8 cellular contexts compared by ENCODE assay signal in the genomic region with DNA sequence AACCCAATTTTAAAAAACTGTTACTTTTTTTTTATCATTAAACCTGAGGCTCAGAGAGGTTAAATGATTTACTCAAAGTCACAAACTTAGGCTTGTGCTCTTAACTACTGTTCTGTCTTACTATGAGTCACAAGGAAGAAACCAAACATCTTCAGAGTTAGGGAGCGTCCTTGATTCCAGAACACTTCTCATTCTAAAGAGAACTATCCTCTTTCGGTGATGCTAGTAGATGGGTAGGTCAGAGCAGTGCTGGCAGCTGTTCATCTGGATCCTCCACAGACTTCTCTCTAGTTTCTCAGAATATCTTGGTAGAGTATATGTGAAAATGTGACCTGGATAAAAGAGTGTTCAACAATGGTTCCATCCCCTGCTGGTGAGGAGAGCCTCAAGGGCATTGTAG.
DNase-seq lines count a peak whose midpoint lies in the region; ATAC-seq lines count a peak whose summit lies in the region.

No MANE protein-coding gene starts in this region.

- H3K27me3 ChIP-seq in mucosa of rectum (ENCODE audit: control insufficient read depth in 2 of 2, insufficient read depth in 2 of 2, low read length in 2 of 2) = no peaks in the 10 kb centered on the region

- peaks cover 0 to 8% of the 10 kb centered on the region in 2 donors for H3K36me3 ChIP-seq in mucosa of rectum (ENCODE audit: control insufficient read depth in 2 of 2, insufficient read depth in 2 of 2, low read length in 2 of 2)

- H3K9ac ChIP-seq in mucosa of rectum (ENCODE audit: low read depth in 1 of 2, low read length in 2 of 2) = peak overlapping the region in 1 of 2 donors; percentile 41

- no peak for DNase-seq in hippocampal formation (lab: John Stamatoyannopoulos, UW)
- no peak for DNase-seq in T1000 (lab: John Stamatoyannopoulos, UW)
- DNase-seq in DMS 273 treated with DMSO at 0.1 percent for 48 hours (lab: John Stamatoyannopoulos, UW) = no peak
- no peak for DNase-seq in NCI-H128 (lab: John Stamatoyannopoulos, UW; ENCODE audit: unreplicated experiment)

- H3K27ac ChIP-seq in angular gyrus (ENCODE audit: low read depth, low read length) (peak overlapping the region; percentile 34), mucosa of rectum (ENCODE audit: low read depth in 2 of 2, low read length in 2 of 2) (peak overlapping the region; percentile 18 to 41)

- no peaks in the 10 kb centered on the region for H3K9me3 ChIP-seq in mucosa of rectum (ENCODE audit: control insufficient read depth in 2 of 2, low read length in 2 of 2)

- ATAC-seq in GM18517 (IDR thresholded peaks at IDR 0.05; ENCODE audit: unreplicated experiment) (peak; percentile 14), HG02981 (IDR thresholded peaks at IDR 0.05; ENCODE audit: unreplicated experiment) (peak; percentile 27)

- peaks cover 37 to 46% of the 10 kb centered on the region in 2 donors for H3K4me1 ChIP-seq in mucosa of rectum (ENCODE audit: control insufficient read depth in 2 of 2, insufficient read depth in 2 of 2, low read length in 2 of 2)

- H3K4me3 ChIP-seq in mucosa of rectum (ENCODE audit: low read length in 2 of 2) = peak overlapping the region; percentile 6 to 53
